ENCODE assay signal across 14 cellular contexts in the genomic region with DNA sequence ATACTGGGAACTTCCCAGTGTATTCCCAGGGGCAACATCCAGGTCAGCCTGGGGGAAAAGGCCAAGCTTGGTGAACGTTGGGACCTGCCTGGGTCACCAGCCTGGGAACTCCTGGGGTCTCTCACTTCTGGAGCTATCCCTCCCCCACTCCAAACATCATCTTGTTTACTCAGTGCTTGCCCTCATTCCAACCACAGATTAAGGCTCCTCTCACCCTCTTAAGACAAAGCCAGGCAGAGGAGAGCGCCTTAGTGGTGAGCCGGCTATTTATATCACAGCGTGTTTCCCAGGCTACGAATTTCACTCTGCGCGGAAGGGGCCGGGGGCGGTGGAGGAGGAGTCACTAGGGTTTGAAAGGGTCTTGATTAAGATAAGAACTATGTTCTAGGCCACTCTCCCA. TPM values are rescaled to one million over a fixed set of nuclear protein-coding genes. Genes with fewer than 3 reads are reported as not detected.
DNase-seq lines count a peak whose midpoint lies in the region; ATAC-seq and TF ChIP-seq lines count a peak whose summit lies in the region.
"Had no signal": no experiment of that assay in that cellular context is flagged by ENCODE, and none has a peak within 500 bp of the region (broad histone marks: within the 10 kb centered on the region; RNA-seq: fewer than 3 reads in every experiment).

No MANE protein-coding gene starts in this region.

- no peak for ATAC-seq in activated CD4-positive, CD25-positive, alpha-beta regulatory T cell treated with anti-CD3 and anti-CD28 coated beads, Interleukin-2, amount 50 U/mL, for 24 hours
- no peak for ATAC-seq in GM19351 (IDR thresholded peaks at IDR 0.05; ENCODE audit: unreplicated experiment)

- DNase-seq in DMS79 treated with DMSO at 0.1 percent for 48 hours (lab: John Stamatoyannopoulos, UW) (peak; percentile 87), NCI-H128 (lab: John Stamatoyannopoulos, UW; ENCODE audit: unreplicated experiment) (peak; percentile 14), choroid plexus epithelial cell (ENCODE audit: low read depth) (peak; percentile 85), myocyte (ENCODE audit: low read depth) (peak; percentile 21), cerebellar nuclear complex (lab: John Stamatoyannopoulos, UW) (no peak), DMS153 (lab: John Stamatoyannopoulos, UW) (no peak)
- DNase-seq: MG63, NCI-H510A treated with DMSO at 0.1 percent for 48 hours, sigmoid colon, stomach, T-helper 2 cell had no signal

- TF ChIP-seq CTCF in choroid plexus epithelial cell (conservative IDR thresholded peaks at IDR 0.05; ENCODE audit: low read depth, low read length): no peak

- H3K4me3 ChIP-seq in choroid plexus epithelial cell (ENCODE audit: low read depth, low read length): no peak overlapping the region
- H3K4me3 ChIP-seq: MG63, sigmoid colon, stomach had no signal

RNA-seq across cellular contexts. Expression of gene PRPH2, which starts 12.1 kb away (rescaled TPM):
- total RNA-seq in myocyte: 1.4 and 1.8 TPM in 2 replicates
- polyA plus RNA-seq in myocyte (2012): 4.1 TPM
- total RNA-seq: mononuclear cell had no signal

RNA-seq across cellular contexts. Expression of gene TBCC, which starts 35.6 kb away (rescaled TPM):
- 44.3 and 45.2 TPM in 2 replicates for total RNA-seq in myocyte
- polyA plus RNA-seq in myocyte (2012): 20.9 TPM

Comparison
In these comparisons a context has a peak if more than half of its experiments do, and no peak if none do; other contexts are left out.
1. DNase-seq: peak in DMS79 treated with DMSO at 0.1 percent for 48 hours (single experiment), NCI-H128 (single experiment), choroid plexus epithelial cell (single experiment) and myocyte (single experiment); none in cerebellar nuclear complex (0 of 2) and DMS153 (single experiment).